In the genomic region with DNA sequence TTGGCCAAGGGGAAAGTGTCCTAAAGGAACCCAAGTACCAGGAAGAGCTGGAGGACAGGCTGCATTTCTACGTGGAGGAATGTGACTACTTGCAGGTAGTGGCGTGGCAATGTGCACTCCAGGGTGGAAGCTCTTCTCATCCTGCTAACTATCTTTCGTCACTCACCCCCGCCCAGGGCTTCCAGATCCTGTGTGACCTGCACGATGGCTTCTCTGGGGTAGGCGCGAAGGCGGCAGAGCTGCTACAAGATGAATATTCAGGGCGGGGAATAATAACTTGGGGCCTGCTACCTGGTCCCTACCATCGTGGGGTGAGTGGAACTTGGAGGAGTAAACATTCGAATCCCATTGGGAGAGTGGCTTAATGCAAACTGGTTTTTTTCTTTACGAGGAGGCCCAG, we compare ENCODE assay signal across 8 cellular contexts. TPM values are rescaled to one million over a fixed set of nuclear protein-coding genes. Genes with fewer than 3 reads are reported as not detected.
DNase-seq lines count a peak whose midpoint lies in the region; ATAC-seq and TF ChIP-seq lines count a peak whose summit lies in the region.
"Not testable (repeated sequence)": the region's sequence is repeated elsewhere in the genome, so short reads cannot be mapped to it uniquely, and the experiment has no call there.

No MANE protein-coding gene starts in this region.

- CTCF ChIA-PET in CD4-positive, alpha-beta T cell (lab: Charles Lee); activated CD8-positive, alpha-beta T cell treated with anti-CD3 and anti-CD28 coated beads, Interleukin-2, amount 10 ng/mL, durations not matched to agents 7 days and 5 days (lab: Charles Lee); activated naive CD4-positive, alpha-beta T cell treated with anti-CD3 and anti-CD28 coated beads for 36 hours (lab: Charles Lee): not testable (repeated sequence)

- peak overlapping the region; percentile 55 for H3K4me3 Mint-ChIP-seq in CD4-positive, alpha-beta T cell
- H3K4me3 Mint-ChIP-seq in IgD-negative memory B cell (peak overlapping the region in 2 of 4 donors; percentile 16 to 84), immature natural killer cell (peak overlapping the region in 3 of 5 donors; percentile 20 to 65 (median 51)), nephron (peak overlapping the region in 2 of 3 experiments; percentile 67 to 76)
- H3K4me3 Mint-ChIP-seq in activated CD8-positive, alpha-beta T cell treated with anti-CD3 and anti-CD28 coated beads, Interleukin-2, amount 10 ng/mL, durations not matched to agents 7 days and 5 days; activated naive CD4-positive, alpha-beta T cell treated with anti-CD3 and anti-CD28 coated beads for 36 hours; stimulated activated naive B cell treated with anti-CD40 and anti-IgM and Interleukin-4, amounts not matched to agents 10 μg/mL and 1 μg/mL and 100 μg/mL, for 72 hours: not testable (repeated sequence)
- peak overlapping the region; percentile 11 for H3K4me3 Mint-ChIP-seq in activated naive CD8-positive, alpha-beta T cell treated with anti-CD3 and anti-CD28 coated beads, Interleukin-2, amount 50 U/mL, for 24 hours

- H3K4me1 Mint-ChIP-seq in CD4-positive, alpha-beta T cell (ENCODE audit: low read depth): peaks cover 12% of the 10 kb centered on the region
- not testable (repeated sequence) for H3K4me1 Mint-ChIP-seq in IgD-negative memory B cell; activated CD8-positive, alpha-beta T cell treated with anti-CD3 and anti-CD28 coated beads, Interleukin-2, amount 10 ng/mL, durations not matched to agents 7 days and 5 days (ENCODE audit: low read depth); activated naive CD4-positive, alpha-beta T cell treated with anti-CD3 and anti-CD28 coated beads for 36 hours (ENCODE audit: low read depth); immature natural killer cell; nephron; stimulated activated naive B cell treated with anti-CD40 and anti-IgM and Interleukin-4, amounts not matched to agents 10 μg/mL and 1 μg/mL and 100 μg/mL, for 72 hours
- peaks cover 12% of the 10 kb centered on the region for H3K4me1 Mint-ChIP-seq in activated naive CD8-positive, alpha-beta T cell treated with anti-CD3 and anti-CD28 coated beads, Interleukin-2, amount 50 U/mL, for 24 hours

- intact Hi-C loops in CD4-positive, alpha-beta T cell (cut with DNase I, micrococcal nuclease): loop anchor here (10.0 kb wide), 1 partner anchor 63 kb away; a partner anchor contains a TSS
- intact Hi-C loops in activated naive CD4-positive, alpha-beta T cell treated with anti-CD3 and anti-CD28 coated beads for 36 hours (cut with micrococcal nuclease): loop anchor here (10.0 kb wide), 1 partner anchor 167 kb away; a partner anchor contains a TSS

- peak overlapping the region; percentile 64 for H3K27ac Mint-ChIP-seq in CD4-positive, alpha-beta T cell
- H3K27ac Mint-ChIP-seq in IgD-negative memory B cell (peak overlapping the region in 2 of 3 donors; percentile 76 to 79), immature natural killer cell (peak overlapping the region in 1 of 6 donors; percentile 9)
- H3K27ac Mint-ChIP-seq in activated CD8-positive, alpha-beta T cell treated with anti-CD3 and anti-CD28 coated beads, Interleukin-2, amount 10 ng/mL, durations not matched to agents 7 days and 5 days: peak overlapping the region; percentile 47
- H3K27ac Mint-ChIP-seq in activated naive CD4-positive, alpha-beta T cell treated with anti-CD3 and anti-CD28 coated beads for 36 hours: peak overlapping the region; percentile 11
- H3K27ac Mint-ChIP-seq in activated naive CD8-positive, alpha-beta T cell treated with anti-CD3 and anti-CD28 coated beads, Interleukin-2, amount 50 U/mL, for 24 hours: peak overlapping the region; percentile 74
- not testable (repeated sequence) for H3K27ac Mint-ChIP-seq in nephron
- peak overlapping the region; percentile 56 for H3K27ac Mint-ChIP-seq in stimulated activated naive B cell treated with anti-CD40 and anti-IgM and Interleukin-4, amounts not matched to agents 10 μg/mL and 1 μg/mL and 100 μg/mL, for 72 hours

- peaks cover 42% of the 10 kb centered on the region for H3K36me3 Mint-ChIP-seq in CD4-positive, alpha-beta T cell (ENCODE audit: low read depth)
- H3K36me3 Mint-ChIP-seq in IgD-negative memory B cell; activated naive CD4-positive, alpha-beta T cell treated with anti-CD3 and anti-CD28 coated beads for 36 hours (ENCODE audit: low read depth); immature natural killer cell: not testable (repeated sequence)
- H3K36me3 Mint-ChIP-seq in activated CD8-positive, alpha-beta T cell treated with anti-CD3 and anti-CD28 coated beads, Interleukin-2, amount 10 ng/mL, durations not matched to agents 7 days and 5 days (ENCODE audit: low read depth): peaks cover 24% of the 10 kb centered on the region
- peaks cover 22% of the 10 kb centered on the region for H3K36me3 Mint-ChIP-seq in activated naive CD8-positive, alpha-beta T cell treated with anti-CD3 and anti-CD28 coated beads, Interleukin-2, amount 50 U/mL, for 24 hours (ENCODE audit: low read depth)
- peaks cover 24% of the 10 kb centered on the region for H3K36me3 Mint-ChIP-seq in nephron (ENCODE audit: low read depth)
- H3K36me3 Mint-ChIP-seq in stimulated activated naive B cell treated with anti-CD40 and anti-IgM and Interleukin-4, amounts not matched to agents 10 μg/mL and 1 μg/mL and 100 μg/mL, for 72 hours: peaks cover 14 to 24% of the 10 kb centered on the region in 2 donors

- POLR2A ChIA-PET in CD4-positive, alpha-beta T cell (lab: Charles Lee); activated CD8-positive, alpha-beta T cell treated with anti-CD3 and anti-CD28 coated beads, Interleukin-2, amount 10 ng/mL, durations not matched to agents 7 days and 5 days (lab: Charles Lee): not testable (repeated sequence)

- not testable (repeated sequence) for TF ChIP-seq CTCF in CD4-positive, alpha-beta T cell (IDR thresholded peaks at IDR 0.05); nephron (IDR thresholded peaks at IDR 0.05; ENCODE audit: unreplicated experiment in 3 of 3)

- H3K9me3 Mint-ChIP-seq in CD4-positive, alpha-beta T cell; IgD-negative memory B cell; activated CD8-positive, alpha-beta T cell treated with anti-CD3 and anti-CD28 coated beads, Interleukin-2, amount 10 ng/mL, durations not matched to agents 7 days and 5 days (ENCODE audit: insufficient read depth); activated naive CD4-positive, alpha-beta T cell treated with anti-CD3 and anti-CD28 coated beads for 36 hours; activated naive CD8-positive, alpha-beta T cell treated with anti-CD3 and anti-CD28 coated beads, Interleukin-2, amount 50 U/mL, for 24 hours; immature natural killer cell; nephron; stimulated activated naive B cell treated with anti-CD40 and anti-IgM and Interleukin-4, amounts not matched to agents 10 μg/mL and 1 μg/mL and 100 μg/mL, for 72 hours: not testable (repeated sequence)

- H3K27me3 Mint-ChIP-seq in CD4-positive, alpha-beta T cell; IgD-negative memory B cell; activated CD8-positive, alpha-beta T cell treated with anti-CD3 and anti-CD28 coated beads, Interleukin-2, amount 10 ng/mL, durations not matched to agents 7 days and 5 days (ENCODE audit: low read depth); activated naive CD4-positive, alpha-beta T cell treated with anti-CD3 and anti-CD28 coated beads for 36 hours (ENCODE audit: low read depth); activated naive CD8-positive, alpha-beta T cell treated with anti-CD3 and anti-CD28 coated beads, Interleukin-2, amount 50 U/mL, for 24 hours; immature natural killer cell (ENCODE audit: low read depth in 3 of 3); nephron (ENCODE audit: low read depth); stimulated activated naive B cell treated with anti-CD40 and anti-IgM and Interleukin-4, amounts not matched to agents 10 μg/mL and 1 μg/mL and 100 μg/mL, for 72 hours: not testable (repeated sequence)

- H3K9me3 ChIP-seq in CD4-positive, alpha-beta T cell (ENCODE audit: control insufficient read depth, low read length): not testable (repeated sequence)

- DNase-seq in CD4-positive, alpha-beta T cell; activated CD8-positive, alpha-beta T cell treated with anti-CD3 and anti-CD28 coated beads, Interleukin-2, amount 10 ng/mL, durations not matched to agents 7 days and 5 days; activated naive CD4-positive, alpha-beta T cell treated with anti-CD3 and anti-CD28 coated beads for 36 hours; activated naive CD8-positive, alpha-beta T cell treated with anti-CD3 and anti-CD28 coated beads, Interleukin-2, amount 50 U/mL, for 24 hours; immature natural killer cell; stimulated activated naive B cell treated with anti-CD40 and anti-IgM and Interleukin-4, amounts not matched to agents 10 μg/mL and 1 μg/mL and 100 μg/mL, for 72 hours: not testable (repeated sequence)

- H3K27me3 ChIP-seq in CD4-positive, alpha-beta T cell (ENCODE audit: control insufficient read depth, insufficient read depth, low read length): not testable (repeated sequence)

- H3K27ac ChIP-seq in CD4-positive, alpha-beta T cell (ENCODE audit: low read depth, low read length): not testable (repeated sequence)

- not testable (repeated sequence) for ATAC-seq in CD4-positive, alpha-beta T cell (ENCODE audit: poor library complexity); activated CD8-positive, alpha-beta T cell treated with anti-CD3 and anti-CD28 coated beads, Interleukin-2, amount 10 ng/mL, durations not matched to agents 7 days and 5 days; activated naive CD8-positive, alpha-beta T cell treated with anti-CD3 and anti-CD28 coated beads, Interleukin-2, amount 50 U/mL, for 24 hours; stimulated activated naive B cell treated with anti-CD40 and anti-IgM and Interleukin-4, amounts not matched to agents 10 μg/mL and 1 μg/mL and 100 μg/mL, for 72 hours (replicated peaks)

RNA-seq across cellular contexts. Expression of a gene that starts 58.7 kb away (rescaled TPM):
- 100 to 1,000 TPM; 105 to 106 TPM for total RNA-seq in CD4-positive, alpha-beta T cell
- 70.3 TPM for polyA plus RNA-seq in IgD-negative memory B cell
- total RNA-seq in activated CD8-positive, alpha-beta T cell treated with anti-CD3 and anti-CD28 coated beads, Interleukin-2, amount 10 ng/mL, durations not matched to agents 7 days and 5 days: 100 to 1,000 TPM; 120 to 135 TPM
- total RNA-seq in activated naive CD4-positive, alpha-beta T cell treated with anti-CD3 and anti-CD28 coated beads for 36 hours: 100 to 1,000 TPM; 137 to 141 TPM
- polyA plus RNA-seq in immature natural killer cell: 10 to 100 TPM; 75.5 to 88.1 (median 85.1) TPM

RNA-seq across cellular contexts. Expression of a gene that starts 59.0 kb away (rescaled TPM):
- total RNA-seq in CD4-positive, alpha-beta T cell: 10 to 100 TPM; 71.1 to 81.2 TPM
- 43.4 TPM for polyA plus RNA-seq in IgD-negative memory B cell
- total RNA-seq in activated CD8-positive, alpha-beta T cell treated with anti-CD3 and anti-CD28 coated beads, Interleukin-2, amount 10 ng/mL, durations not matched to agents 7 days and 5 days: 10 to 100 TPM; 63.8 to 68.9 TPM
- 10 to 100 TPM; 54.8 to 59.5 TPM for total RNA-seq in activated naive CD4-positive, alpha-beta T cell treated with anti-CD3 and anti-CD28 coated beads for 36 hours
- polyA plus RNA-seq in immature natural killer cell: 10 to 100 TPM; 21.3 to 59.2 (median 23.1) TPM
